Comparison of ENCODE assay signal across 17 cellular contexts in the genomic region with DNA sequence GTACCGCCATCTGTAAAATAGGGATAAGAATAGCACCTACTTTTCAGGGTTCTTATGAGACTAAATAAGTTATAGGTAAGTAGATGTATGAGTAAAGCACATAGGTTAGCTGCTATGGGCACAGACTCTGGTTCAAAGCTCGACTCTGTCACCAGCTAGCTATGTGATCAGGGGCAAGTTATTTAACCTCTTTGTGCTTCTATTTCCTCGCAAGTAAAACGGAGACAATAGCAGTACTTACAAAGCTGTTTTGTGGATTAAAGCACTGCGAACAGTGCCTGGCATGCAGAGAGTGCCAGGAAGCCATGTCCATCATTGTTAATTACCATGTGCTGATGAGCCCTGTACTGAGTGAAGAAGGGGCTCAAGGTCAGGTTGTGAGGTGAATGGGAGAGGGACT.
"Had no signal": no experiment of that assay in that cellular context is flagged by ENCODE, and none has a peak within 500 bp of the region (broad histone marks: within the 10 kb centered on the region; RNA-seq: fewer than 3 reads in every experiment).

No MANE protein-coding gene starts in this region.

- H3K27ac Mint-ChIP-seq: activated naive CD8-positive, alpha-beta T cell treated with anti-CD3 and anti-CD28 coated beads, Interleukin-2, amount 50 U/mL, for 24 hours; stimulated activated naive CD8-positive, alpha-beta T cell treated with anti-CD3 and anti-CD28 coated beads, Interleukin-15, amount 100 ng/mL, for 72 hours had no signal

- H3K36me3 ChIP-seq: heart left ventricle, uterus had no signal

- H3K4me1 ChIP-seq: parathyroid adenoma, testis, uterus had no signal

- H2AFZ ChIP-seq: parathyroid adenoma had no signal

- H3K27ac ChIP-seq: heart left ventricle, parathyroid adenoma, testis, uterus had no signal

- H3K4me3 ChIP-seq: heart left ventricle, testis, uterus had no signal

- H3K9me3 Mint-ChIP-seq: activated naive CD8-positive, alpha-beta T cell treated with anti-CD3 and anti-CD28 coated beads, Interleukin-2, amount 50 U/mL, for 24 hours; stimulated activated naive CD8-positive, alpha-beta T cell treated with anti-CD3 and anti-CD28 coated beads, Interleukin-15, amount 100 ng/mL, for 72 hours had no signal

- H3K9ac ChIP-seq: parathyroid adenoma had no signal

- H3K27me3 ChIP-seq: testis, uterus had no signal

- H3K9me3 ChIP-seq: heart left ventricle, testis, uterus had no signal

- ATAC-seq: activated naive CD8-positive, alpha-beta T cell treated with anti-CD3 and anti-CD28 coated beads, Interleukin-2, amount 50 U/mL, for 24 hours; heart left ventricle; stimulated activated naive CD8-positive, alpha-beta T cell treated with anti-CD3 and anti-CD28 coated beads, Interleukin-15, amount 100 ng/mL, for 72 hours had no signal

- DNase-seq: activated CD4-positive, alpha-beta T cell treated with anti-CD3 and anti-CD28 coated beads for 4 hours; activated effector memory CD4-positive, alpha-beta T cell treated with Interleukin-2 at 50 U/mL for 16 hours; activated naive CD8-positive, alpha-beta T cell treated with anti-CD3 and anti-CD28 coated beads, Interleukin-2, amount 50 U/mL, for 24 hours; activated T-cell treated with anti-CD3 and anti-CD28 coated beads for 4 hours; foreskin melanocyte; heart left ventricle; mesendoderm; retina; stimulated activated CD4-positive, alpha-beta T cell treated with anti-CD3 and anti-CD28 coated beads, Interleukin-4, amount 100 ng/mL, for 1 hour; stimulated activated CD8-positive, alpha-beta memory T cell treated with anti-CD3 and anti-CD28 coated beads, Interleukin-4, amount 100 ng/mL, for 48 hours; stimulated activated naive CD8-positive, alpha-beta T cell treated with anti-CD3 and anti-CD28 coated beads, Interleukin-15, amount 100 ng/mL, for 72 hours; testis; uterus had no signal

- FAIRE-seq: astrocyte, colon, islet of Langerhans had no signal

- H3K27me3 Mint-ChIP-seq: stimulated activated naive CD8-positive, alpha-beta T cell treated with anti-CD3 and anti-CD28 coated beads, Interleukin-15, amount 100 ng/mL, for 72 hours had no signal

- H3K4me3 Mint-ChIP-seq: activated naive CD8-positive, alpha-beta T cell treated with anti-CD3 and anti-CD28 coated beads, Interleukin-2, amount 50 U/mL, for 24 hours had no signal

- H3K79me2 ChIP-seq: parathyroid adenoma had no signal
